Comparison of ENCODE assay signal across 1 cellular context in genomic region chr16:57668259-57668563, GRCh38.
A peak's percentile ranks its signal among the peaks of the same experiment; 100 is the strongest.
TF ChIP-seq lines count a peak whose summit lies in the region.

Gene ADGRG3, plus strand, starts transcription at chr16:57668306. Its CDS starts 42 bp downstream, at chr16:57668348.

TF ChIP-seq in K562, 482 proteins besides CTCF, POLR2A, EP300 and RAD21:
- TF ChIP-seq FOXA3 (CRISPR knock-in tag; conservative IDR thresholded peaks at IDR 0.05 in 1 of 2, IDR thresholded peaks at IDR 0.05 in 1 of 2), result no peak
- TF ChIP-seq E2F4 (CRISPR knock-in tag; IDR thresholded peaks at IDR 0.05; ENCODE audit: low read depth), result no peak
- no peak for TF ChIP-seq ZNF23 (CRISPR knock-in tag; IDR thresholded peaks at IDR 0.05)
- no peak for TF ChIP-seq CBFA2T3 (IDR thresholded peaks at IDR 0.05)
- TF ChIP-seq FOXJ3 (CRISPR knock-in tag; IDR thresholded peaks at IDR 0.05), result no peak
- 0 out of 2 replicates have a peak, but pooled peaks have one; percentile 6 for TF ChIP-seq RBM14 (IDR thresholded peaks at IDR 0.05; ENCODE audit: borderline replicate concordance, insufficient read depth, low read depth, low read length)
- TF ChIP-seq STAT6 (CRISPR knock-in tag; IDR thresholded peaks at IDR 0.05), result no peak
- TF ChIP-seq ETV1 (tag; conservative IDR thresholded peaks at IDR 0.05; ENCODE audit: low read depth), result 0 out of 2 replicates have a peak, but pooled peaks have one; percentile 6
- no peak for TF ChIP-seq MCM3 (IDR thresholded peaks at IDR 0.05)
- no peak for TF ChIP-seq LARP7 (IDR thresholded peaks at IDR 0.05)
- TF ChIP-seq HNRNPL (IDR thresholded peaks at IDR 0.05; ENCODE audit: low read depth, low read length), result peak; percentile 26; the same call in 1 of the 2 replicates
- TF ChIP-seq ZFP1 (CRISPR knock-in tag; IDR thresholded peaks at IDR 0.05), result no peak
